Comparison of ENCODE assay signal across 21 cellular contexts in the genomic region with DNA sequence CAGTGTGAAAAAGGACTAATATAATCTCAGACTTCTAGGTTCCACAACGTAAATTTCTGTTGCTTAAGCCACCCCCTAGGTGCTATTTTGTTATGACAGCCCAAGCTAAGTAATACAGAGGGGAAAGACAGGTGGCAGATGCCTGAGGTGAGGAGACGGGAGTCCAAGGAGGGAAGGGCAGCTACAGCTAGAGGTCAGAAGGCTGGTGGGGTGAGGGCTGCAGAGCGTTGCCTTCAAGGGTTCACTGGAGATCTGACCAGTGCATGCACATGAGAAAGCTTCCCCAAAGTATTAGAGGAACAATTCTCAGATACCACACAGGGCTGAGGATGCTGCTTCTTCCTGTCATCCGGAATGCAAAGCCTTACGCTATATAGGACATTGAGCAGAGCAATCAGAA.
DNase-seq lines count a peak whose midpoint lies in the region; TF ChIP-seq lines count a peak whose summit lies in the region.
"Had no signal": no experiment of that assay in that cellular context is flagged by ENCODE, and none has a peak within 500 bp of the region (broad histone marks: within the 10 kb centered on the region; RNA-seq: fewer than 3 reads in every experiment).

No MANE protein-coding gene starts in this region.

- H3K9ac ChIP-seq in endodermal cell (ENCODE audit: extremely low read depth, low read length, poor library complexity, severe bottlenecking), result no peak overlapping the region
- H3K9ac ChIP-seq: BLaER1 had no signal

- peaks cover 6% of the 10 kb centered on the region for H3K9me3 Mint-ChIP-seq in osteocyte (ENCODE audit: unreplicated experiment)
- no peaks in the 10 kb centered on the region for H3K9me3 Mint-ChIP-seq in endodermal cell

- H3K4me3 Mint-ChIP-seq in osteocyte (ENCODE audit: unreplicated experiment) (no peak overlapping the region), endodermal cell (no peak overlapping the region)
- H3K4me3 Mint-ChIP-seq: CD14-positive monocyte; CD4-positive, alpha-beta memory T cell; CD4-positive, CD25-positive, alpha-beta regulatory T cell; CD8-positive, alpha-beta memory T cell had no signal

- H3K4me3 ChIP-seq in esophagus muscularis mucosa (no peak overlapping the region), endodermal cell (ENCODE audit: low read length) (no peak overlapping the region), tibial nerve (no peak overlapping the region)
- H3K4me3 ChIP-seq: BLaER1 had no signal

- intact Hi-C loops in esophagus muscularis mucosa (cut with DNase I), result no loop called here

- peaks cover 0 to 22% (median under 1%) of the 10 kb centered on the region in 4 donors for H3K9me3 ChIP-seq in esophagus muscularis mucosa
- no peaks in the 10 kb centered on the region for H3K9me3 ChIP-seq in endodermal cell (ENCODE audit: control insufficient read depth, low read length)
- H3K9me3 ChIP-seq in tibial nerve, result peaks cover 0 to 24% (median 5%) of the 10 kb centered on the region in 4 donors
- H3K9me3 ChIP-seq: BE2C had no signal

- peak; percentile 16 for DNase-seq in ecto neural progenitor cell (ENCODE audit: low spot score)
- DNase-seq in esophagus muscularis mucosa (ENCODE audit: extremely low spot score), result peak; percentile 55
- DNase-seq in mucosa of gallbladder (ENCODE audit: low spot score), result peak; percentile 2
- DNase-seq in osteocyte (ENCODE audit: extremely low spot score, unreplicated experiment), result peak; percentile 36
- DNase-seq in endodermal cell, result no peak
- no peak for DNase-seq in effector CD8-positive, alpha-beta T cell (lab: John Stamatoyannopoulos, UW)
- no peak for DNase-seq in COLO668 (lab: John Stamatoyannopoulos, UW; ENCODE audit: unreplicated experiment)
- no peak for DNase-seq in tibial nerve (ENCODE audit: low spot score in 2 of 2)
- DNase-seq: 8988T; ACHN; BE2C; C1 segment of cervical spinal cord; Caco-2; Calu3; CD4-positive, alpha-beta memory T cell; CD4-positive, CD25-positive, alpha-beta regulatory T cell; CD8-positive, alpha-beta memory T cell; DMS79 treated with DMSO at 0.1 percent for 48 hours; GF-D8 had no signal

- H3K27ac Mint-ChIP-seq in osteocyte (ENCODE audit: unreplicated experiment) (no peak overlapping the region), endodermal cell (no peak overlapping the region)
- H3K27ac Mint-ChIP-seq: CD14-positive monocyte; CD4-positive, alpha-beta memory T cell; CD4-positive, CD25-positive, alpha-beta regulatory T cell; CD8-positive, alpha-beta memory T cell had no signal

- H3K4me1 Mint-ChIP-seq in osteocyte (ENCODE audit: unreplicated experiment), result no peaks in the 10 kb centered on the region
- no peaks in the 10 kb centered on the region for H3K4me1 Mint-ChIP-seq in endodermal cell
- H3K4me1 Mint-ChIP-seq: CD14-positive monocyte; CD4-positive, alpha-beta memory T cell; CD4-positive, CD25-positive, alpha-beta regulatory T cell; CD8-positive, alpha-beta memory T cell had no signal

- H3K27me3 ChIP-seq in esophagus muscularis mucosa (peaks cover 0 to 4% (median 0%) of the 10 kb centered on the region in 4 donors), endodermal cell (ENCODE audit: control insufficient read depth, insufficient read depth, low read length, poor library complexity, severe bottlenecking) (no peaks in the 10 kb centered on the region), tibial nerve (no peaks in the 10 kb centered on the region)
- H3K27me3 ChIP-seq: BLaER1 had no signal

- H3K4me1 ChIP-seq in esophagus muscularis mucosa, result no peaks in the 10 kb centered on the region
- H3K4me1 ChIP-seq in endodermal cell (ENCODE audit: control insufficient read depth, insufficient read depth, low read length), result no peaks in the 10 kb centered on the region
- no peaks in the 10 kb centered on the region for H3K4me1 ChIP-seq in tibial nerve
- H3K4me1 ChIP-seq: BE2C, BLaER1, Caco-2 had no signal

- no peak overlapping the region for H3K27ac ChIP-seq in esophagus muscularis mucosa (replicated peaks in 1 of 4)
- no peak overlapping the region for H3K27ac ChIP-seq in endodermal cell (ENCODE audit: low read depth, low read length)
- H3K27ac ChIP-seq in tibial nerve, result no peak overlapping the region
- H3K27ac ChIP-seq: BLaER1 had no signal

- TF ChIP-seq CTCF in esophagus muscularis mucosa (IDR thresholded peaks at IDR 0.05) (no peak), osteocyte (IDR thresholded peaks at IDR 0.05) (no peak), endodermal cell (conservative IDR thresholded peaks at IDR 0.05) (no peak), tibial nerve (IDR thresholded peaks at IDR 0.05) (no peak)

- H3K36me3 ChIP-seq in esophagus muscularis mucosa (no peaks in the 10 kb centered on the region), endodermal cell (ENCODE audit: control insufficient read depth, insufficient read depth, low read length) (no peaks in the 10 kb centered on the region), tibial nerve (no peaks in the 10 kb centered on the region)
- H3K36me3 ChIP-seq: BE2C, BLaER1 had no signal

- peaks cover 2% of the 10 kb centered on the region for H3K27me3 Mint-ChIP-seq in osteocyte (ENCODE audit: unreplicated experiment)
- H3K27me3 Mint-ChIP-seq in endodermal cell (ENCODE audit: insufficient read depth), result no peaks in the 10 kb centered on the region

- TF ChIP-seq EP300 in esophagus muscularis mucosa (IDR thresholded peaks at IDR 0.05) (no peak), tibial nerve (IDR thresholded peaks at IDR 0.05) (no peak)

- TF ChIP-seq POLR2A in esophagus muscularis mucosa (IDR thresholded peaks at IDR 0.05; ENCODE audit: low read depth) (no peak), tibial nerve (IDR thresholded peaks at IDR 0.05) (no peak)

- WGBS in esophagus muscularis mucosa, result 60% methylated on average over 5 of the region's 5 CpGs
- 86 to 89% methylated on average over 4 to 5 of the region's 5 CpGs for WGBS in endodermal cell (ENCODE audit: insufficient coverage in 1 of 2, insufficient read length in 1 of 2), 2 experiments
- 79 to 83% methylated on average over 5 of the region's 5 CpGs for WGBS in tibial nerve, 2 donors

- no peaks in the 10 kb centered on the region for H3K36me3 Mint-ChIP-seq in osteocyte (ENCODE audit: unreplicated experiment)
- no peaks in the 10 kb centered on the region for H3K36me3 Mint-ChIP-seq in endodermal cell (ENCODE audit: low read depth)
- H3K36me3 Mint-ChIP-seq: CD14-positive monocyte; CD4-positive, alpha-beta memory T cell; CD4-positive, CD25-positive, alpha-beta regulatory T cell had no signal

Comparison
In these comparisons a context has a peak if more than half of its experiments do, and no peak if none do; other contexts are left out.
1. DNase-seq: peak in ecto neural progenitor cell (single experiment), esophagus muscularis mucosa (single experiment), mucosa of gallbladder (single experiment) and osteocyte (single experiment); none in endodermal cell (single experiment), effector CD8-positive, alpha-beta T cell (single experiment), COLO668 (single experiment) and tibial nerve (0 of 2).